Comparison of ENCODE assay signal across 19 cellular contexts in the genomic region with DNA sequence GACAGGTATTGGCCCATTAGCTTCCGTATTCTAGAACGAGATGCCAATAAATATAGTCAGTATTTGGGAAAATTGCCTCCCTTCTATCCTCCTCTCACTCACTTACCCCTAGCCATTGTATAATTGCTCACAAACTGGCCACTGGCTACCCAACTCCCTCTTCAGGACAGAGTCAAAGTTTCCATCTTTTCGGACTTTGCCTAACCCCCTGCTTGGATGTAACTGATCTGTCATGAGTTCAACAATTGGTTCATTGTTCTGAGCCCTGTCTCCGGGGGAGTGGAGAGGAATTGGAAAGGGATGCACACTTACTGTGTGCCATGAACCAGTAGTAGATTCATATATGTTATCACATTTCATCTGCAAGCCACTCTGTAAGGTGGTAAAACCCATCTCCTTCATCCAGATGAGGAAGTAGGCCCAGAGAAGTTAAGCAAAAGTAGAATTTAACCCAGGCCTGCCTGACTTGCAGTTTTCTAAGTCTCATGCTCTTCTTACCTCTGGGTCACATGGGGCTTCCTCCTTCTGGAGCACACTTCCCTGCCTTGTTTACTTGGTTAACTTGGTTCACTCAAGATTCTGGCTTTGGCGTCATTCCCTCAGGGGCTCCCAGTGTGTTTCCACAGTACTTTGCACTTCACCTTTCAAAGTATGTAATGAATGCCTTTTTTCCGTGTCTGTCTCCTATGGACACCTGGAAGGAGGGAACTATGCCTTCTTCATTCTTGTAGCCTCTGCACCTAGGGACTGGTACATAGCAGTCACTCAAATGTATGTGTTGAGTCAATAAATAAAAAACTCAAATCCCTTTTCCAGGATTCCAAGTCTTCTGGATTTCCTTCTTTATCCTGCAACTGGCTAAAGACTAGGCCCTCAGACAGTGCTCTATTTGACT. TPM values are rescaled to one million over a fixed set of nuclear protein-coding genes. Genes with fewer than 3 reads are reported as not detected.
DNase-seq lines count a peak whose midpoint lies in the region; ATAC-seq and TF ChIP-seq lines count a peak whose summit lies in the region.
"Had no signal": no experiment of that assay in that cellular context is flagged by ENCODE, and none has a peak within 500 bp of the region (broad histone marks: within the 10 kb centered on the region; RNA-seq: fewer than 3 reads in every experiment).

No MANE protein-coding gene starts in this region.

- CTCF ChIA-PET in A673 (lab: Charles Lee) = no interaction called here

- H3K4me1 Mint-ChIP-seq in progenitor cell of endocrine pancreas (ENCODE audit: low read depth) = peaks cover 10% of the 10 kb centered on the region

- H3K36me3 ChIP-seq in A673 (ENCODE audit: insufficient read depth, low read length, poor library complexity, severe bottlenecking) = no peaks in the 10 kb centered on the region
- H3K36me3 ChIP-seq: SJCRH30, suprapubic skin had no signal

- H3K9me3 ChIP-seq in A673 (ENCODE audit: low read depth, low read length, poor library complexity, severe bottlenecking) = no peaks in the 10 kb centered on the region
- H3K9me3 ChIP-seq: SJCRH30, suprapubic skin had no signal

- no peak overlapping the region for H3K4me3 Mint-ChIP-seq in progenitor cell of endocrine pancreas (ENCODE audit: low read depth)
- H3K4me3 Mint-ChIP-seq: activated naive CD8-positive, alpha-beta T cell; CD8-positive, alpha-beta T cell; H9 had no signal

- H3K4me1 ChIP-seq in A673 (ENCODE audit: insufficient read depth, low read length, poor library complexity, severe bottlenecking) = peaks cover 10% of the 10 kb centered on the region
- H3K4me1 ChIP-seq: SJCRH30, suprapubic skin had no signal

- POLR2A ChIA-PET in A673 (lab: Charles Lee; ENCODE audit: low non-redundant PET) = no interaction called here

- DNase-seq in HT-29 (ENCODE audit: low spot score) (peak; percentile 84), kidney tubule cell (ENCODE audit: low spot score) (peak; percentile 38), progenitor cell of endocrine pancreas (ENCODE audit: low spot score, unreplicated experiment) (no peak), KG1 (lab: John Stamatoyannopoulos, UW) (no peak), A673 (ENCODE audit: low spot score) (no peak)
- DNase-seq in activated naive CD4-positive, alpha-beta T cell treated with anti-CD3 and anti-CD28 coated beads, Interleukin-2, amount 50 U/mL, for 16 hours = no peak
- DNase-seq: activated CD4-positive, CD25-positive, alpha-beta regulatory T cell; activated T-cell treated with anti-CD3 and anti-CD28 coated beads, Interleukin-2, amount 50 U/mL, for 48 hours; CD8-positive, alpha-beta T cell; H9; NCI-H1092 treated with DMSO at 0.1 percent for 48 hours; OCI-M1 had no signal

- no peaks in the 10 kb centered on the region for H3K27me3 ChIP-seq in A673 (replicated peaks; ENCODE audit: insufficient read depth, low read depth, low read length, poor library complexity)
- H3K27me3 ChIP-seq: SJCRH30, suprapubic skin had no signal

- H3K36me3 Mint-ChIP-seq in progenitor cell of endocrine pancreas (ENCODE audit: insufficient read depth) = no peaks in the 10 kb centered on the region
- H3K36me3 Mint-ChIP-seq: activated naive CD8-positive, alpha-beta T cell; CD8-positive, alpha-beta T cell had no signal

- H3K27ac Mint-ChIP-seq in progenitor cell of endocrine pancreas = peak overlapping the region; percentile 21
- H3K27ac Mint-ChIP-seq: activated naive CD8-positive, alpha-beta T cell; CD8-positive, alpha-beta T cell; H9 had no signal

- no peaks in the 10 kb centered on the region for H3K9me3 Mint-ChIP-seq in progenitor cell of endocrine pancreas (ENCODE audit: low read depth)
- H3K9me3 Mint-ChIP-seq: CD8-positive, alpha-beta T cell; H9 had no signal

- TF ChIP-seq CTCF in VCaP (conservative IDR thresholded peaks at IDR 0.05) = no peak
- TF ChIP-seq CTCF in progenitor cell of endocrine pancreas (IDR thresholded peaks at IDR 0.05; ENCODE audit: unreplicated experiment) = no peak
- no peak for TF ChIP-seq CTCF in A673 (conservative IDR thresholded peaks at IDR 0.05; ENCODE audit: low read depth, low read length)

- BruUV-seq in A673 (replicated peaks; lab: Mats Ljungman, UMichigan) = no TSS peak

- H3K27ac ChIP-seq in VCaP (peak overlapping the region; percentile 93), A673 (ENCODE audit: low read depth, low read length, poor library complexity, severe bottlenecking) (no peak overlapping the region)
- H3K27ac ChIP-seq: HL-60, SJCRH30, suprapubic skin had no signal

- ATAC-seq in HG03342 (IDR thresholded peaks at IDR 0.05; ENCODE audit: unreplicated experiment) = no peak
- ATAC-seq: CD8-positive, alpha-beta T cell had no signal

- H3K4me3 ChIP-seq in A673 (ENCODE audit: low read depth, low read length, poor library complexity, severe bottlenecking) = no peak overlapping the region
- H3K4me3 ChIP-seq: SJCRH30, suprapubic skin had no signal

- intact Hi-C loops in A673 (cut with micrococcal nuclease; ENCODE audit: unreplicated experiment) = no loop called here

- peaks cover 1% of the 10 kb centered on the region for H3K27me3 Mint-ChIP-seq in progenitor cell of endocrine pancreas

RNA-seq across cellular contexts. Expression of a gene that starts 12.4 kb away (rescaled TPM):
- total RNA-seq in HT-29 (2014; rRNA removed; shearing (Covaris generic)) = 13.2 and 14.8 TPM in 2 replicates
- total RNA-seq in progenitor cell of endocrine pancreas (0.67 and 0.93 TPM in 2 replicates), A673 (2021) (not detected in 2 replicates)
- total RNA-seq: CD8-positive, alpha-beta T cell; SJCRH30; T-helper 2 cell treated with Interferon-gamma antibody and Interleukin-4, amounts not matched to agents 100 ng/mL and 5 ng/mL, for 36 hours had no signal

Comparison
In these comparisons a context has a peak if more than half of its experiments do, and no peak if none do; other contexts are left out.
1. DNase-seq: peak in HT-29 (single experiment) and kidney tubule cell (single experiment); none in progenitor cell of endocrine pancreas (single experiment), KG1 (single experiment), A673 (single experiment) and activated naive CD4-positive, alpha-beta T cell treated with anti-CD3 and anti-CD28 coated beads, Interleukin-2, amount 50 U/mL, for 16 hours (single experiment).